8 cellular contexts compared by ENCODE assay signal in genomic region chr16:70691223-70692129, GRCh38. TPM values are rescaled to one million over a fixed set of nuclear protein-coding genes. Genes with fewer than 3 reads are reported as not detected.
A peak's percentile ranks its signal among the peaks of the same experiment; 100 is the strongest.
DNase-seq lines count a peak whose midpoint lies in the region; ATAC-seq and TF ChIP-seq lines count a peak whose summit lies in the region.

No MANE protein-coding gene starts in this region.

- DNase-seq in NCI-H1694 (lab: John Stamatoyannopoulos, UW) (peak; percentile 90), medulla oblongata (ENCODE audit: extremely low spot score) (peak; percentile 94), thoracic aorta (ENCODE audit: low spot score) (peak; percentile 87), activated gamma-delta T cell treated with Interleukin-2 at 50 U/mL for 16 hours (no peak), NCI-H82 (lab: John Stamatoyannopoulos, UW) (no peak)
- DNase-seq in natural killer cell treated with Interleukin-12 subunit alpha and Interleukin-12 subunit beta and Interleukin-15 and Interleukin-18, amount 100 ng/mL, for 72 hours (ENCODE audit: low spot score) = no peak

- H3K4me3 ChIP-seq in thoracic aorta = no peak overlapping the region

- peaks cover 0 to 7% of the 10 kb centered on the region in 2 donors for H3K4me1 Mint-ChIP-seq in natural killer cell treated with Interleukin-12 subunit alpha and Interleukin-12 subunit beta and Interleukin-15 and Interleukin-18, amount 100 ng/mL, for 72 hours (ENCODE audit: low read depth in 2 of 2)

- H3K27me3 ChIP-seq in thoracic aorta (replicated peaks; ENCODE audit: insufficient read depth) = no peaks in the 10 kb centered on the region

- no peaks in the 10 kb centered on the region for H3K9me3 Mint-ChIP-seq in natural killer cell treated with Interleukin-12 subunit alpha and Interleukin-12 subunit beta and Interleukin-15 and Interleukin-18, amount 100 ng/mL, for 72 hours

- H3K27ac ChIP-seq in cingulate gyrus (ENCODE audit: low read depth, low read length) (peak overlapping the region; percentile 98), thoracic aorta (peak overlapping the region; percentile 97 to 100)

- no peak overlapping the region for H3K27ac Mint-ChIP-seq in natural killer cell treated with Interleukin-12 subunit alpha and Interleukin-12 subunit beta and Interleukin-15 and Interleukin-18, amount 100 ng/mL, for 72 hours

- H3K9me3 ChIP-seq in thoracic aorta = no peaks in the 10 kb centered on the region

- H3K27me3 Mint-ChIP-seq in natural killer cell treated with Interleukin-12 subunit alpha and Interleukin-12 subunit beta and Interleukin-15 and Interleukin-18, amount 100 ng/mL, for 72 hours = no peaks in the 10 kb centered on the region

- H3K36me3 Mint-ChIP-seq in natural killer cell treated with Interleukin-12 subunit alpha and Interleukin-12 subunit beta and Interleukin-15 and Interleukin-18, amount 100 ng/mL, for 72 hours = no peaks in the 10 kb centered on the region

- TF ChIP-seq CTCF in thoracic aorta (IDR thresholded peaks at IDR 0.05) = no peak

- ATAC-seq in thoracic aorta (ENCODE audit: insufficient number of reproducible peaks, low FRiP score, low read depth) (peak; percentile 92), GM21737 (IDR thresholded peaks at IDR 0.05; ENCODE audit: unreplicated experiment) (no peak)
- no peak for ATAC-seq in natural killer cell treated with Interleukin-12 subunit alpha and Interleukin-12 subunit beta and Interleukin-15 and Interleukin-18, amount 100 ng/mL, for 72 hours

- no peak overlapping the region for H3K4me3 Mint-ChIP-seq in natural killer cell treated with Interleukin-12 subunit alpha and Interleukin-12 subunit beta and Interleukin-15 and Interleukin-18, amount 100 ng/mL, for 72 hours

- no peaks in the 10 kb centered on the region for H3K36me3 ChIP-seq in thoracic aorta

- peaks cover 61 to 97% of the 10 kb centered on the region in 2 donors for H3K4me1 ChIP-seq in thoracic aorta (ENCODE audit: control insufficient read depth in 1 of 2, low read depth in 2 of 2)

RNA-seq across cellular contexts. Expression of gene MTSS2, which starts 5.6 kb away (rescaled TPM):
- total RNA-seq in thoracic aorta = 10 to 100 TPM; 57.3 to 58.5 TPM
- total RNA-seq in natural killer cell treated with Interleukin-12 subunit alpha and Interleukin-12 subunit beta and Interleukin-15 and Interleukin-18, amount 100 ng/mL, for 72 hours = 1 to 10 TPM in 1 of 2 donors, under 1 TPM in 1; 0.70 to 1.5 TPM

RNA-seq across cellular contexts. Expression of gene IL34, which starts 45.1 kb away (rescaled TPM):
- total RNA-seq in thoracic aorta = 10 to 100 TPM; 11.9 to 55.6 TPM
- total RNA-seq in natural killer cell treated with Interleukin-12 subunit alpha and Interleukin-12 subunit beta and Interleukin-15 and Interleukin-18, amount 100 ng/mL, for 72 hours = 1 to 10 TPM in 1 of 2 donors, not detected in 1; 1.2 TPM

Comparison
In these comparisons a context has a peak if more than half of its experiments do, and no peak if none do; other contexts are left out.
1. DNase-seq: peak in NCI-H1694 (single experiment), medulla oblongata (single experiment) and thoracic aorta (single experiment); none in activated gamma-delta T cell treated with Interleukin-2 at 50 U/mL for 16 hours (single experiment), natural killer cell treated with Interleukin-12 subunit alpha and Interleukin-12 subunit beta and Interleukin-15 and Interleukin-18, amount 100 ng/mL, for 72 hours (single experiment) and NCI-H82 (single experiment).
2. RNA of gene MTSS2, which starts 5.6 kb away (total RNA-seq): 57.3 to 58.5 TPM in thoracic aorta; 0.70 to 1.5 TPM in natural killer cell treated with Interleukin-12 subunit alpha and Interleukin-12 subunit beta and Interleukin-15 and Interleukin-18, amount 100 ng/mL, for 72 hours; every median in the first group is over 10 times any median in the second.
3. RNA of gene IL34, which starts 45.1 kb away (total RNA-seq): 11.9 to 55.6 TPM in thoracic aorta; 1.2 TPM in natural killer cell treated with Interleukin-12 subunit alpha and Interleukin-12 subunit beta and Interleukin-15 and Interleukin-18, amount 100 ng/mL, for 72 hours; every median in the first group is over 4 times any median in the second.